Comparison of ENCODE assay signal across 1 cellular context in genomic region chr12:80704430-80704829, GRCh38.
TF ChIP-seq lines count a peak whose summit lies in the region.

No MANE protein-coding gene starts in this region.

TF ChIP-seq in endothelial cell of umbilical vein, 7 proteins besides CTCF, POLR2A, EP300 and RAD21 (continued from another document):
- TF ChIP-seq MAX (IDR thresholded peaks at IDR 0.05; ENCODE audit: insufficient read depth, insufficient read length): no peak
